ENCODE assay signal across 22 cellular contexts in the genomic region with DNA sequence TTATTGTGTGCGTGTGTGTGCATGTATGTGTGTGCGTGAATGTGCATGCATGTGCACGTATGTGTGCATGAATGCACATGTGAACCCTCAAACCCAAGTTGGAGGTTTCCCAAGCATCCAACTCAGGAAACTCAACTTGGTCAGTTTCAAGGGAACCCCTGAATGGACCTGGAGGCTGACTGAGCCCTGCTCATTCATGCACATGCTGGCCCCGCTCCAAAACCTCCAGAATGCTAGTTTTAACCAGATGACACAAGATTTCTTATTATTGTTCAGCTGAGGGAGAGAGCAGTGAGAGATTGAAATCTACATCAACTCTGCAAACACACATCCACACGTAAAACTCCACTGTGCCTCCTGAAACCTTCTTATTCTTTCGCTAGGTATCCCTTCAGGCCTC.
DNase-seq lines count a peak whose midpoint lies in the region; ATAC-seq and TF ChIP-seq lines count a peak whose summit lies in the region.
"Had no signal": no experiment of that assay in that cellular context is flagged by ENCODE, and none has a peak within 500 bp of the region (broad histone marks: within the 10 kb centered on the region; RNA-seq: fewer than 3 reads in every experiment).

No MANE protein-coding gene starts in this region.

- H3K4me3 ChIP-seq in epithelial cell of proximal tubule (ENCODE audit: low read depth, low read length) (no peak overlapping the region), retinal pigment epithelial cell (ENCODE audit: low read length) (no peak overlapping the region)
- H3K4me3 ChIP-seq: Peyer's patch, smooth muscle cell had no signal

- DNase-seq in NCI-H2081 (lab: John Stamatoyannopoulos, UW) (peak; percentile 26 to 50), NCI-H2081 treated with DMSO at 0.1 percent for 48 hours (lab: John Stamatoyannopoulos, UW) (no peak), NCI-H748 treated with DMSO at 0.1 percent for 48 hours (lab: John Stamatoyannopoulos, UW) (peak; percentile 26), epithelial cell of proximal tubule (ENCODE audit: low read depth) (peak; percentile 39), retinal pigment epithelial cell (ENCODE audit: low read depth) (peak; percentile 19), epidermal melanocyte (ENCODE audit: insufficient read length, low spot score) (no peak)
- DNase-seq: 8988T; activated CD4-positive, alpha-beta memory T cell treated with anti-CD3 and anti-CD28 coated beads, Interleukin-2, amount 10 ng/mL, durations not matched to agents 7 days and 5 days; activated CD4-positive, CD25-positive, alpha-beta regulatory T cell; activated naive CD4-positive, alpha-beta T cell; endodermal cell; GF-D8; hippocampal formation; Kasumi-1; kidney; NCI-H2227 treated with DMSO at 0.1 percent for 48 hours; NK-92 treated with Interleukin-12 subunit alpha and Interleukin-12 subunit beta, amount 100 ng/mL, for 24 hours; Peyer's patch had no signal

- TF ChIP-seq CTCF in epithelial cell of proximal tubule (conservative IDR thresholded peaks at IDR 0.05; ENCODE audit: low read depth, low read length) (no peak), retinal pigment epithelial cell (conservative IDR thresholded peaks at IDR 0.05; ENCODE audit: low read depth, low read length) (no peak)

- ATAC-seq in HG02588 (IDR thresholded peaks at IDR 0.05; ENCODE audit: unreplicated experiment): no peak
- ATAC-seq in HG03139 (IDR thresholded peaks at IDR 0.05; ENCODE audit: unreplicated experiment): no peak
- ATAC-seq: natural killer cell treated with Interleukin-12 subunit alpha and Interleukin-12 subunit beta and Interleukin-15 and Interleukin-18, amount 100 ng/mL, for 72 hours had no signal

Comparison
In these comparisons a context has a peak if more than half of its experiments do, and no peak if none do; other contexts are left out.
1. DNase-seq: peak in NCI-H2081 (2 of 2), NCI-H748 treated with DMSO at 0.1 percent for 48 hours (single experiment), epithelial cell of proximal tubule (single experiment) and retinal pigment epithelial cell (single experiment); none in NCI-H2081 treated with DMSO at 0.1 percent for 48 hours (single experiment) and epidermal melanocyte (single experiment).